28 cellular contexts compared by ENCODE assay signal in genomic region chr1:62050165-62050564, GRCh38.
"Had no signal": no experiment of that assay in that cellular context is flagged by ENCODE, and none has a peak within 500 bp of the region (broad histone marks: within the 10 kb centered on the region; RNA-seq: fewer than 3 reads in every experiment).

No MANE protein-coding gene starts in this region.

- H3K9me3 ChIP-seq: body of pancreas, MG63, SJSA1 had no signal

- H3K36me3 ChIP-seq: MG63, SJSA1 had no signal

- H3K27ac ChIP-seq: body of pancreas, SJSA1 had no signal

- H3K27me3 ChIP-seq: body of pancreas, MG63, SJSA1 had no signal

- ATAC-seq: body of pancreas, Panc1, Right ventricle myocardium inferior, SK-N-SH treated with all-trans-retinoic acid at 6 μM for 48 hours, T-helper 17 cell had no signal

- FAIRE-seq: bronchial epithelial cell had no signal

- DNase-seq: activated CD4-positive, alpha-beta memory T cell treated with anti-CD3 and anti-CD28 coated beads, Interleukin-2, amount 10 ng/mL, durations not matched to agents 7 days and 5 days; activated CD4-positive, alpha-beta T cell treated with anti-CD3 and anti-CD28 coated beads, Interleukin-2, amount 50 U/mL, for 1 hour; activated CD4-positive, CD25-positive, alpha-beta regulatory T cell; activated gamma-delta T cell treated with Interleukin-2 at 50 U/mL for 16 hours; activated naive CD4-positive, alpha-beta T cell treated with anti-CD3 and anti-CD28 coated beads, Interleukin-2, amount 10 ng/mL, durations not matched to agents 7 days and 5 days; activated naive CD8-positive, alpha-beta T cell treated with anti-CD3 and anti-CD28 coated beads for 36 hours; activated T-cell treated with anti-CD3 and anti-CD28 coated beads for 4 hours; activated T-cell treated with anti-CD3 and anti-CD28 coated beads, Interleukin-2, amount 50 U/mL, for 48 hours; body of pancreas; central memory CD4-positive, alpha-beta T cell; MG63; MV-4-11; NCI-H1092 treated with DMSO at 0.1 percent for 48 hours; NCI-H1417 treated with DMSO at 0.1 percent for 48 hours; NCI-H1694; NCI-H2029 treated with DMSO at 0.1 percent for 48 hours; NCI-H510A treated with DMSO at 0.1 percent for 48 hours; NCI-H69; NK-92 treated with Interleukin-12 subunit alpha and Interleukin-12 subunit beta, amount 100 ng/mL, for 24 hours; OCI-M1; RPMI8226; T-helper 17 cell; T-helper 9 cell had no signal

- H3K4me3 ChIP-seq: body of pancreas, MG63, SJSA1 had no signal

- H3K4me1 ChIP-seq: body of pancreas, SJSA1 had no signal
